In genomic region chr1:67213164-67213563, GRCh38 we compare ENCODE assay signal across 7 cellular contexts. TPM values are rescaled to one million over a fixed set of nuclear protein-coding genes. Genes with fewer than 3 reads are reported as not detected.
A peak's percentile ranks its signal among the peaks of the same experiment; 100 is the strongest.
DNase-seq lines count a peak whose midpoint lies in the region; ATAC-seq, FAIRE-seq and TF ChIP-seq lines count a peak whose summit lies in the region.

No MANE protein-coding gene starts in this region.

- no peak overlapping the region for H2BK12ac ChIP-seq in mesenchymal stem cell (ENCODE audit: low read length in 2 of 2)

- H2AFZ ChIP-seq in mesenchymal stem cell (ENCODE audit: low read depth, low read length), result no peak overlapping the region

- H3K36me3 Mint-ChIP-seq in activated T-helper 17 cell treated with anti-CD3 and anti-CD28 coated beads, Interleukin-2, amount 50 U/mL, for 72 hours (ENCODE audit: low read depth), result peaks cover 45% of the 10 kb centered on the region

- H3K23ac ChIP-seq in mesenchymal stem cell (ENCODE audit: low read length in 2 of 2), result no peak overlapping the region

- no peak overlapping the region for H3K4ac ChIP-seq in mesenchymal stem cell (ENCODE audit: low read depth in 1 of 2, low read length in 2 of 2)

- H3K18ac ChIP-seq in mesenchymal stem cell (ENCODE audit: low read depth in 1 of 2, low read length in 2 of 2), result no peak overlapping the region

- no peak overlapping the region for H3K9ac ChIP-seq in mesenchymal stem cell (ENCODE audit: low read length)

- H3K4me1 Mint-ChIP-seq in activated T-helper 17 cell treated with anti-CD3 and anti-CD28 coated beads, Interleukin-2, amount 50 U/mL, for 72 hours, result peaks cover 34% of the 10 kb centered on the region

- DNase-seq in Daoy (ENCODE audit: low read depth) (peak; percentile 10), HL-60 (ENCODE audit: low read depth in 1 of 2, low spot score in 1 of 2) (peak in 1 of 2 experiments; percentile 9), mesenchymal stem cell (peak; percentile 26), RCC 7860 (ENCODE audit: low spot score) (no peak)
- no peak for DNase-seq in activated effector memory CD4-positive, alpha-beta T cell treated with Interleukin-2 at 50 U/mL for 16 hours

- H4K91ac ChIP-seq in mesenchymal stem cell (ENCODE audit: low read length), result no peak overlapping the region

- H3K27ac ChIP-seq in HL-60 (replicated peaks), result no peak overlapping the region
- H3K27ac ChIP-seq in mesenchymal stem cell (ENCODE audit: low read length, poor library complexity, severe bottlenecking), result no peak overlapping the region

- H2BK5ac ChIP-seq in mesenchymal stem cell (ENCODE audit: low read depth, low read length, poor library complexity, severe bottlenecking), result no peak overlapping the region

- H3K14ac ChIP-seq in mesenchymal stem cell (ENCODE audit: low read length in 2 of 2), result no peak overlapping the region

- peak overlapping the region; percentile 46 for H3K4me3 Mint-ChIP-seq in activated T-helper 17 cell treated with anti-CD3 and anti-CD28 coated beads, Interleukin-2, amount 50 U/mL, for 72 hours

- H3K4me1 ChIP-seq in mesenchymal stem cell (ENCODE audit: control insufficient read depth, insufficient read depth, low read depth, low read length), result peaks cover 3% of the 10 kb centered on the region

- H3K27ac Mint-ChIP-seq in activated T-helper 17 cell treated with anti-CD3 and anti-CD28 coated beads, Interleukin-2, amount 50 U/mL, for 72 hours, result no peak overlapping the region

- 42% methylated on average over 2 of the region's 3 CpGs for WGBS in mesenchymal stem cell

- no peak overlapping the region for H2BK120ac ChIP-seq in mesenchymal stem cell (ENCODE audit: low read depth, low read length)

- no peak for ATAC-seq in activated T-helper 17 cell treated with anti-CD3 and anti-CD28 coated beads, Interleukin-2, amount 50 U/mL, for 72 hours (replicated peaks)
- ATAC-seq in HG02840 (IDR thresholded peaks at IDR 0.05; ENCODE audit: low FRiP score, unreplicated experiment), result no peak

- H2AK5ac ChIP-seq in mesenchymal stem cell (ENCODE audit: low read length, severe bottlenecking), result no peak overlapping the region

- H3K27me3 ChIP-seq in HL-60 (ENCODE audit: insufficient read depth, poor library complexity, severe bottlenecking) (no peaks in the 10 kb centered on the region), mesenchymal stem cell (ENCODE audit: control insufficient read depth in 1 of 2, insufficient read depth in 1 of 2, low read length in 2 of 2) (no peaks in the 10 kb centered on the region)

- H3K9me3 Mint-ChIP-seq in activated T-helper 17 cell treated with anti-CD3 and anti-CD28 coated beads, Interleukin-2, amount 50 U/mL, for 72 hours, result peaks cover 5% of the 10 kb centered on the region

- FAIRE-seq in RCC 7860 (lab: Jason Lieb, UNC), result no peak

- no peaks in the 10 kb centered on the region for H3K36me3 ChIP-seq in mesenchymal stem cell (ENCODE audit: control insufficient read depth in 1 of 2, insufficient read depth in 2 of 2, low read depth in 1 of 2, low read length in 2 of 2)

- H4K8ac ChIP-seq in mesenchymal stem cell (ENCODE audit: low read length), result no peak overlapping the region

- no peak overlapping the region for H3K4me3 ChIP-seq in HL-60 (replicated peaks; ENCODE audit: insufficient read depth, low read length)
- no peak overlapping the region for H3K4me3 ChIP-seq in mesenchymal stem cell (ENCODE audit: insufficient read depth in 1 of 2, low read depth in 1 of 2, low read length in 2 of 2)

- peak; percentile 36 for TF ChIP-seq CTCF in HL-60 (IDR thresholded peaks at IDR 0.05; ENCODE audit: insufficient read depth, low read length)

- no peaks in the 10 kb centered on the region for H3K27me3 Mint-ChIP-seq in activated T-helper 17 cell treated with anti-CD3 and anti-CD28 coated beads, Interleukin-2, amount 50 U/mL, for 72 hours

- H2BK15ac ChIP-seq in mesenchymal stem cell (ENCODE audit: low read depth, poor library complexity, severe bottlenecking), result no peak overlapping the region

- H3K9me3 ChIP-seq in mesenchymal stem cell (ENCODE audit: control insufficient read depth, low read length), result no peaks in the 10 kb centered on the region

- no peak overlapping the region for H3K4me2 ChIP-seq in mesenchymal stem cell (ENCODE audit: low read length, poor library complexity, severe bottlenecking)

- no peaks in the 10 kb centered on the region for H3K79me1 ChIP-seq in mesenchymal stem cell (replicated peaks; ENCODE audit: low read length, poor library complexity, severe bottlenecking)

RNA-seq across cellular contexts. Expression of gene IL23R, which starts 46.9 kb away (rescaled TPM):
- total RNA-seq in Daoy (2014; rRNA removed; shearing (Covaris generic)), result not detected in 2 replicates
- 10 to 100 TPM; 15.2 to 20.1 TPM for total RNA-seq in activated T-helper 17 cell treated with anti-CD3 and anti-CD28 coated beads, Interleukin-2, amount 50 U/mL, for 72 hours
- polyA plus RNA-seq in mesenchymal stem cell (2013, experiment 1 of 2), result not detected
- not detected for polyA plus RNA-seq in mesenchymal stem cell (2013, experiment 2 of 2)

Comparison
In these comparisons a context has a peak if more than half of its experiments do, and no peak if none do; other contexts are left out.
1. DNase-seq: peak in Daoy (single experiment) and mesenchymal stem cell (single experiment); none in activated effector memory CD4-positive, alpha-beta T cell treated with Interleukin-2 at 50 U/mL for 16 hours (single experiment) and RCC 7860 (single experiment).
2. RNA of gene IL23R, which starts 46.9 kb away (total RNA-seq): 15.2 to 20.1 TPM in activated T-helper 17 cell treated with anti-CD3 and anti-CD28 coated beads, Interleukin-2, amount 50 U/mL, for 72 hours; not detected in Daoy; every median in the first group is over 10 times any median in the second.